1 cellular context compared by ENCODE assay signal in genomic region chr9:70258692-70259511, GRCh38.
A peak's percentile ranks its signal among the peaks of the same experiment; 100 is the strongest.
TF ChIP-seq lines count a peak whose summit lies in the region.

Gene SMC5, plus strand, starts transcription at chr9:70258978. Its CDS starts 101 bp downstream, at chr9:70259079.

TF ChIP-seq in HepG2, 621 proteins besides CTCF, POLR2A, EP300 and RAD21 (continued from another document and continues in another):
- TF ChIP-seq ARID5B (CRISPR knock-in tag; IDR thresholded peaks at IDR 0.05) (peak; percentile 48), KDM3A (CRISPR knock-in tag; IDR thresholded peaks at IDR 0.05; ENCODE audit: low read depth) (0 out of 2 replicates have a peak, but pooled peaks have one; percentile 45), TFE3 (CRISPR knock-in tag; IDR thresholded peaks at IDR 0.05) (no peak), NFIC (IDR thresholded peaks at IDR 0.05; ENCODE audit: low read length) (no peak), ZMYM4 (CRISPR knock-in tag; IDR thresholded peaks at IDR 0.05) (peak; percentile 84), NR2F2 (IDR thresholded peaks at IDR 0.05; ENCODE audit: borderline replicate concordance, low read depth) (no peak; the same call in 1 of the 2 replicates), BCL3 (CRISPR knock-in tag; IDR thresholded peaks at IDR 0.05) (peak; percentile 83), PBX3 (CRISPR knock-in tag; IDR thresholded peaks at IDR 0.05; ENCODE audit: borderline replicate concordance) (peak; percentile 49; the same call in 1 of the 2 replicates), ATF7 (IDR thresholded peaks at IDR 0.05) (no peak), ATF7 (CRISPR knock-in tag; IDR thresholded peaks at IDR 0.05) (no peak; the same call in 1 of the 2 replicates), MAF1 (CRISPR knock-in tag; IDR thresholded peaks at IDR 0.05; ENCODE audit: borderline replicate concordance) (no peak), HHEX (CRISPR knock-in tag; IDR thresholded peaks at IDR 0.05) (no peak), ZNF512B (CRISPR knock-in tag; IDR thresholded peaks at IDR 0.05; ENCODE audit: borderline replicate concordance) (no peak), ADNP (CRISPR knock-in tag; IDR thresholded peaks at IDR 0.05) (no peak), PRDM10 (CRISPR knock-in tag; IDR thresholded peaks at IDR 0.05; ENCODE audit: low read depth) (no peak), ZBTB20 (CRISPR knock-in tag; IDR thresholded peaks at IDR 0.05; ENCODE audit: borderline replicate concordance, low read depth) (peak; percentile 54), IKZF4 (CRISPR knock-in tag; IDR thresholded peaks at IDR 0.05; ENCODE audit: borderline replicate concordance, low read depth, not compliant biosample characterization) (no peak), ZNF557 (CRISPR knock-in tag; IDR thresholded peaks at IDR 0.05) (no peak; the same call in 1 of the 2 replicates), ZNF468 (CRISPR knock-in tag; IDR thresholded peaks at IDR 0.05) (no peak), NR2C2 (CRISPR knock-in tag; IDR thresholded peaks at IDR 0.05; ENCODE audit: borderline replicate concordance) (peak; percentile 70; the same call in 1 of the 2 replicates), ETV5 (CRISPR knock-in tag; IDR thresholded peaks at IDR 0.05; ENCODE audit: borderline replicate concordance) (peak; percentile 55; the same call in 1 of the 2 replicates), ZBTB43 (CRISPR knock-in tag; conservative IDR thresholded peaks at IDR 0.05) (no peak), MEIS1 (CRISPR knock-in tag; IDR thresholded peaks at IDR 0.05; ENCODE audit: borderline replicate concordance) (no peak), ARNT (IDR thresholded peaks at IDR 0.05) (no peak), CHCHD3 (CRISPR knock-in tag; IDR thresholded peaks at IDR 0.05) (no peak; the same call in 1 of the 2 replicates), CSRNP1 (CRISPR knock-in tag; IDR thresholded peaks at IDR 0.05) (peak; percentile 87), KAT7 (CRISPR knock-in tag; IDR thresholded peaks at IDR 0.05; ENCODE audit: borderline replicate concordance) (peak; percentile 95), ZNF646 (CRISPR knock-in tag; IDR thresholded peaks at IDR 0.05) (no peak), POLR2AphosphoS2 (IDR thresholded peaks at IDR 0.05; ENCODE audit: low read depth, low read length) (0 out of 2 replicates have a peak, but pooled peaks have one; percentile 74)
